ENCODE assay signal across 9 cellular contexts in genomic region chr10:95742529-95742884, GRCh38. TPM values are rescaled to one million over a fixed set of nuclear protein-coding genes. Genes with fewer than 3 reads are reported as not detected.
DNase-seq lines count a peak whose midpoint lies in the region; ATAC-seq, FAIRE-seq and TF ChIP-seq lines count a peak whose summit lies in the region.
"Had no signal": no experiment of that assay in that cellular context is flagged by ENCODE, and none has a peak within 500 bp of the region (broad histone marks: within the 10 kb centered on the region; RNA-seq: fewer than 3 reads in every experiment).

No MANE protein-coding gene starts in this region.

- no peak overlapping the region for H2BK120ac ChIP-seq in H1 (replicated peaks; ENCODE audit: low read depth, low read length)

- no peak overlapping the region for H4K5ac ChIP-seq in H1 (ENCODE audit: insufficient read length, low read depth, low read length)

- DNase-seq in LNCaP clone FGC (ENCODE audit: low read depth), result peak; percentile 65
- no peak for DNase-seq in H1 (ENCODE audit: low read depth in 1 of 2, low spot score in 2 of 2)
- DNase-seq in skeletal muscle cell (ENCODE audit: low read depth), result peak; percentile 31
- DNase-seq in stimulated activated CD4-positive, alpha-beta T cell treated with anti-CD3 and anti-CD28 coated beads, Interleukin-15, amount 100 ng/mL, for 24 hours, result no peak
- no peak for DNase-seq in HEK293T (ENCODE audit: extremely low spot score)

- H3K9ac ChIP-seq in H1 (replicated peaks in 1 of 4; ENCODE audit: extremely low read depth in 1 of 4, low read depth in 3 of 4, low read length in 3 of 4), result no peak overlapping the region

- no peak overlapping the region for H2AK5ac ChIP-seq in H1 (ENCODE audit: low read depth, low read length)

- WGBS in H1 (ENCODE audit: extremely low coverage in 1 of 2, insufficient coverage in 1 of 2, insufficient read length in 1 of 2, insufficient replicate concordance in 2 of 2, low coverage in 1 of 2, low lambda C conversion rate in 2 of 2, missing lambda C conversion rate in 1 of 2), 2 experiments, result 82% methylated on average over 3 of the region's 3 CpGs; no CpG with 5 or more reads in 1 of the 2 experiments

- no peaks in the 10 kb centered on the region for H3K4me1 ChIP-seq in H1 (replicated peaks in 1 of 4; ENCODE audit: control insufficient read depth in 3 of 4, insufficient read depth in 4 of 4, low read length in 3 of 4)

- no peak overlapping the region for H3K14ac ChIP-seq in H1 (ENCODE audit: insufficient read length)

- no peak overlapping the region for H3K4me3 ChIP-seq in LNCaP clone FGC (ENCODE audit: low read depth, low read length)
- H3K4me3 ChIP-seq in H1 (ENCODE audit: extremely low read depth in 1 of 4, insufficient read depth in 2 of 4, low read depth in 3 of 4, low read length in 4 of 4), result no peak overlapping the region
- H3K4me3 ChIP-seq in skeletal muscle cell (ENCODE audit: low read depth, low read length), result no peak overlapping the region

- no peaks in the 10 kb centered on the region for H3K23me2 ChIP-seq in H1 (ENCODE audit: low read depth, low read length)

- no peak for TF ChIP-seq RAD21 in H1 (IDR thresholded peaks at IDR 0.05 in 1 of 2, conservative IDR thresholded peaks at IDR 0.05 in 1 of 2; ENCODE audit: low read depth in 2 of 2, low read length in 2 of 2)

- H3K4ac ChIP-seq in H1 (replicated peaks; ENCODE audit: insufficient read length, low read depth, low read length), result no peak overlapping the region

- H2BK12ac ChIP-seq in H1 (ENCODE audit: low read depth, low read length), result no peak overlapping the region

- H3K79me2 ChIP-seq in H1 (ENCODE audit: control insufficient read depth in 1 of 2, insufficient read depth in 2 of 2, low read length in 2 of 2), result no peaks in the 10 kb centered on the region

- no peak overlapping the region for H3K18ac ChIP-seq in H1 (ENCODE audit: extremely low read depth, low read length)

- TF ChIP-seq POLR2A in H1 (IDR thresholded peaks at IDR 0.05; ENCODE audit: control extremely low read depth in 1 of 2, low read depth in 2 of 2, low read length in 2 of 2), result no peak

- H3K27me3 ChIP-seq in H1 (replicated peaks in 1 of 4; ENCODE audit: control insufficient read depth in 3 of 4, extremely low read depth in 1 of 4, insufficient read depth in 3 of 4, low read length in 3 of 4), result no peaks in the 10 kb centered on the region

- H3K9me3 ChIP-seq in H1 (ENCODE audit: insufficient read depth in 2 of 2, low read depth in 1 of 2, low read length in 1 of 2), result no peaks in the 10 kb centered on the region

- H2BK5ac ChIP-seq in H1 (ENCODE audit: low read depth, low read length), result no peak overlapping the region

- no peaks in the 10 kb centered on the region for H4K20me1 ChIP-seq in H1 (replicated peaks in 1 of 2; ENCODE audit: control insufficient read depth in 1 of 2, insufficient read depth in 2 of 2, low read length in 2 of 2)

- peak; percentile 10 for ATAC-seq in GM18861 (IDR thresholded peaks at IDR 0.05; ENCODE audit: unreplicated experiment)
- no peak for ATAC-seq in GM21723 (IDR thresholded peaks at IDR 0.05; ENCODE audit: unreplicated experiment)
- ATAC-seq in esophagus mucosa, result no peak
- ATAC-seq: SK-N-SH treated with all-trans-retinoic acid at 6 μM for 48 hours had no signal

- H3K79me1 ChIP-seq in H1 (ENCODE audit: low read depth, low read length), result no peaks in the 10 kb centered on the region

- FAIRE-seq in H1 (lab: Jason Lieb, UNC), result no peak

- H3K56ac ChIP-seq in H1 (replicated peaks; ENCODE audit: insufficient read length, low read depth, low read length), result no peak overlapping the region

- no peak overlapping the region for H2BK20ac ChIP-seq in H1 (ENCODE audit: low read length)

- H4K8ac ChIP-seq in H1 (ENCODE audit: extremely low read depth, insufficient read depth, low read length), result no peak overlapping the region

- POLR2A ChIA-PET in H1 (lab: Charles Lee; ENCODE audit: partially characterized antibody) (no interaction called here), HEK293T (lab: Yijun Ruan, JAX) (no interaction called here)

- no peak overlapping the region for H3K4me2 ChIP-seq in H1 (ENCODE audit: insufficient read depth in 1 of 2, low read depth in 2 of 2, low read length in 2 of 2)

- H3K27ac ChIP-seq in H1 (ENCODE audit: low read depth, low read length), result no peak overlapping the region

- H3K36me3 ChIP-seq in H1 (ENCODE audit: control insufficient read depth in 2 of 4, insufficient read depth in 4 of 4, low read length in 3 of 4), result no peaks in the 10 kb centered on the region

- no peak overlapping the region for H4K91ac ChIP-seq in H1 (replicated peaks; ENCODE audit: insufficient read length, low read length)

- TF ChIP-seq EP300 in H1 (IDR thresholded peaks at IDR 0.05; ENCODE audit: borderline replicate concordance in 1 of 2, low read depth in 2 of 2, low read length in 2 of 2), result no peak

- H3K23ac ChIP-seq in H1 (ENCODE audit: insufficient read length), result no peak overlapping the region

- CTCF ChIA-PET in H1 (lab: Charles Lee; ENCODE audit: partially characterized antibody), result interaction anchor here (0.9 to 1.1 kb wide), 2 partner anchors 88 to 99 kb away, joined by 3 to 5 read pairs; no protein-coding TSS in a partner anchor
- CTCF ChIA-PET in HEK293T (lab: Yijun Ruan, JAX), result interaction anchor here (0.7 kb wide), 1 partner anchor 65 kb away, joined by 3 read pairs; no protein-coding TSS in a partner anchor

- TF ChIP-seq CTCF in LNCaP clone FGC (IDR thresholded peaks at IDR 0.05; ENCODE audit: control insufficient read depth, extremely low read depth, insufficient read depth) (no peak), H1 (IDR thresholded peaks at IDR 0.05; ENCODE audit: control extremely low read depth in 1 of 3, insufficient read depth in 1 of 3, low read depth in 1 of 3, low read length in 3 of 3) (no peak)

- no peak overlapping the region for H2BK15ac ChIP-seq in H1 (ENCODE audit: low read length)

- H2AFZ ChIP-seq in H1 (ENCODE audit: low read length), result peak overlapping the region; percentile 96; the same call in 1 of the 2 replicates

TF ChIP-seq in H1, 55 proteins besides CTCF, POLR2A, EP300 and RAD21:
- TF ChIP-seq TEAD4 (IDR thresholded peaks at IDR 0.05; ENCODE audit: low read depth, low read length) (no peak), EGR1 (IDR thresholded peaks at IDR 0.05; ENCODE audit: borderline replicate concordance, low read depth, low read length) (no peak), BACH1 (IDR thresholded peaks at IDR 0.05; ENCODE audit: low read length) (no peak), JUND (IDR thresholded peaks at IDR 0.05; ENCODE audit: low read length) (no peak), PHF8 (conservative IDR thresholded peaks at IDR 0.05; ENCODE audit: low read depth, low read length) (no peak), SIN3A (conservative IDR thresholded peaks at IDR 0.05 in 1 of 2, IDR thresholded peaks at IDR 0.05 in 1 of 2; ENCODE audit: low read depth in 1 of 2, low read length in 2 of 2) (no peak), TAF7 (optimal IDR thresholded peaks at IDR 0.05; ENCODE audit: borderline replicate concordance, low read depth, low read length) (no peak), TBP (IDR thresholded peaks at IDR 0.05; ENCODE audit: low read depth, low read length) (no peak)

TF ChIP-seq in HEK293T, 16 proteins besides CTCF, POLR2A, EP300 and RAD21:
- TF ChIP-seq ZNF384 (IDR thresholded peaks at IDR 0.05) (no peak), NFRKB (IDR thresholded peaks at IDR 0.05) (no peak), TARDBP (IDR thresholded peaks at IDR 0.05) (no peak), FOXM1 (IDR thresholded peaks at IDR 0.05; ENCODE audit: borderline replicate concordance) (no peak), LEF1 (IDR thresholded peaks at IDR 0.05; ENCODE audit: borderline replicate concordance) (no peak), FOXK2 (IDR thresholded peaks at IDR 0.05) (no peak), FOXA1 (IDR thresholded peaks at IDR 0.05) (no peak), L3MBTL2 (conservative IDR thresholded peaks at IDR 0.05) (no peak), SP1 (IDR thresholded peaks at IDR 0.05) (no peak), ELF4 (IDR thresholded peaks at IDR 0.05) (no peak), BHLHE40 (IDR thresholded peaks at IDR 0.05; ENCODE audit: borderline replicate concordance) (no peak), ARNT (IDR thresholded peaks at IDR 0.05) (no peak), PKNOX1 (IDR thresholded peaks at IDR 0.05) (no peak), SUZ12 (IDR thresholded peaks at IDR 0.05) (no peak), HDGF (IDR thresholded peaks at IDR 0.05; ENCODE audit: borderline replicate concordance) (no peak), CTBP1 (IDR thresholded peaks at IDR 0.05; ENCODE audit: borderline replicate concordance) (no peak)

RNA-seq across cellular contexts. Expression of gene ENTPD1, which starts 13.5 kb away (rescaled TPM):
- 2.2 and 2.9 TPM in 2 replicates for total RNA-seq in H1 (2021; fragmentation: NEBNext Ultra II Directional; extraction: Animal tissue kit (Norgen Biotek cat#: 25700))
- polyA plus RNA-seq in H1 (2011; rRNA removed), result 1.1 and 2.5 TPM in 2 replicates
- polyA plus RNA-seq in H1 (2011; cell fraction: cytosol; rRNA removed), result 1.9 TPM
- polyA plus RNA-seq in H1 (2011; cell fraction: nucleus; rRNA removed), result 3.0 TPM
- 3.9 to 6.0 TPM (median 4.8 TPM) in 4 replicates for polyA plus RNA-seq in H1 (2012, experiment 1 of 2)
- polyA plus RNA-seq in H1 (2012, experiment 2 of 2), result 0.52 TPM
- polyA plus RNA-seq in H1 (2013, experiment 1 of 2), result 1.6 TPM
- polyA plus RNA-seq in H1 (2013, experiment 2 of 2), result 1.8 TPM
- 4.5 and 8.1 TPM in 2 replicates for polyA minus RNA-seq in H1 (2011; rRNA and poly(A)+ RNA removed)
- 1.8 TPM for polyA minus RNA-seq in H1 (2011; cell fraction: cytosol; rRNA and poly(A)+ RNA removed)
- 13.2 TPM for polyA minus RNA-seq in H1 (2011; cell fraction: nucleus; rRNA and poly(A)+ RNA removed)
- 9.2 TPM for total RNA-seq in esophagus mucosa

RNA-seq across cellular contexts. Expression of gene TCTN3, which starts 48.8 kb away (rescaled TPM):
- 31.9 and 34.7 TPM in 2 replicates for total RNA-seq in H1 (2021; fragmentation: NEBNext Ultra II Directional; extraction: Animal tissue kit (Norgen Biotek cat#: 25700))
- polyA plus RNA-seq in H1 (2011; rRNA removed), result 39.8 and 49.2 TPM in 2 replicates
- 26.2 TPM for polyA plus RNA-seq in H1 (2011; cell fraction: cytosol; rRNA removed)
- 47.1 TPM for polyA plus RNA-seq in H1 (2011; cell fraction: nucleus; rRNA removed)
- 29.5 to 32.9 TPM (median 30.6 TPM) in 4 replicates for polyA plus RNA-seq in H1 (2012, experiment 1 of 2)
- 23.6 TPM for polyA plus RNA-seq in H1 (2012, experiment 2 of 2)
- polyA plus RNA-seq in H1 (2013, experiment 1 of 2), result 40.7 TPM
- 47.1 TPM for polyA plus RNA-seq in H1 (2013, experiment 2 of 2)
- 48.0 and 52.6 TPM in 2 replicates for polyA minus RNA-seq in H1 (2011; rRNA and poly(A)+ RNA removed)
- polyA minus RNA-seq in H1 (2011; cell fraction: cytosol; rRNA and poly(A)+ RNA removed), result 28.0 TPM
- 44.7 TPM for polyA minus RNA-seq in H1 (2011; cell fraction: nucleus; rRNA and poly(A)+ RNA removed)
- 17.3 TPM for total RNA-seq in esophagus mucosa

Comparison
In these comparisons a context has a peak if more than half of its experiments do, and no peak if none do; other contexts are left out.
1. DNase-seq: peak in LNCaP clone FGC (single experiment) and skeletal muscle cell (single experiment); none in H1 (0 of 2), stimulated activated CD4-positive, alpha-beta T cell treated with anti-CD3 and anti-CD28 coated beads, Interleukin-15, amount 100 ng/mL, for 24 hours (single experiment) and HEK293T (single experiment).